25 cellular contexts compared by ENCODE assay signal in genomic region chr21:42562816-42563215, GRCh38. TPM values are rescaled to one million over a fixed set of nuclear protein-coding genes. Genes with fewer than 3 reads are reported as not detected.
DNase-seq lines count a peak whose midpoint lies in the region; ATAC-seq, FAIRE-seq and TF ChIP-seq lines count a peak whose summit lies in the region.
"Had no signal": no experiment of that assay in that cellular context is flagged by ENCODE, and none has a peak within 500 bp of the region (broad histone marks: within the 10 kb centered on the region; RNA-seq: fewer than 3 reads in every experiment).

No MANE protein-coding gene starts in this region.

- peaks cover 20% of the 10 kb centered on the region for H3F3A ChIP-seq in DOHH2 (ENCODE audit: control insufficient read depth, insufficient read depth)
- H3F3A ChIP-seq in SU-DHL-6 (ENCODE audit: insufficient read depth), result peaks cover 38% of the 10 kb centered on the region

- H4K20me1 ChIP-seq in DOHH2 (ENCODE audit: control insufficient read depth, insufficient read depth, low read depth, low read length), result no peaks in the 10 kb centered on the region
- no peaks in the 10 kb centered on the region for H4K20me1 ChIP-seq in SU-DHL-6 (ENCODE audit: low read depth, low read length)
- H4K20me1 ChIP-seq in HepG2 (ENCODE audit: insufficient read depth, low read length), result no peaks in the 10 kb centered on the region

- ATAC-seq in HepG2 (no peak), GM19351 (IDR thresholded peaks at IDR 0.05; ENCODE audit: unreplicated experiment) (no peak)
- no peak for ATAC-seq in stimulated activated effector memory CD8-positive, alpha-beta T cell treated with anti-CD3 and anti-CD28 coated beads, Interleukin-12 subunit alpha, Interleukin-12 subunit beta, amount 100 ng/mL, for 72 hours
- ATAC-seq: gastroesophageal sphincter, HCT116, T-helper 17 cell had no signal

- H3K9me2 ChIP-seq in DOHH2 (replicated peaks; ENCODE audit: control insufficient read depth, low read length) (no peaks in the 10 kb centered on the region), SU-DHL-6 (replicated peaks; ENCODE audit: insufficient read depth, low read length) (no peaks in the 10 kb centered on the region)

- TF ChIP-seq POLR2A in HepG2 (IDR thresholded peaks at IDR 0.05; ENCODE audit: insufficient read depth in 1 of 2, low read depth in 2 of 2, low read length in 2 of 2), result no peak

- intact Hi-C loops in HepG2 (cut with micrococcal nuclease; ENCODE audit: unreplicated experiment), result no loop called here

- TF ChIP-seq CTCF in DOHH2 (IDR thresholded peaks at IDR 0.05; ENCODE audit: low read depth, low read length, poor library complexity, severe bottlenecking) (no peak), SU-DHL-6 (IDR thresholded peaks at IDR 0.05; ENCODE audit: insufficient read depth, low read length, poor library complexity, severe bottlenecking) (no peak), HepG2 (CRISPR knock-in tag; IDR thresholded peaks at IDR 0.05) (no peak), D721Med (IDR thresholded peaks at IDR 0.05; ENCODE audit: insufficient read depth, missing control alignments) (no peak)

- H3K9me3 ChIP-seq in DOHH2 (ENCODE audit: control insufficient read depth, insufficient read depth, low read length) (no peaks in the 10 kb centered on the region), SU-DHL-6 (ENCODE audit: insufficient read depth, low read length) (no peaks in the 10 kb centered on the region), HepG2 (ENCODE audit: low read length) (no peaks in the 10 kb centered on the region)
- H3K9me3 ChIP-seq: gastroesophageal sphincter, testis had no signal

- DNase-seq in HepG2 (ENCODE audit: low spot score), result no peak
- no peak for DNase-seq in stimulated activated effector memory CD8-positive, alpha-beta T cell treated with anti-CD3 and anti-CD28 coated beads, Interleukin-12 subunit alpha, Interleukin-12 subunit beta, amount 100 ng/mL, for 72 hours (ENCODE audit: low spot score in 2 of 2)
- DNase-seq in central memory CD4-positive, alpha-beta T cell, result no peak
- no peak for DNase-seq in D721Med (ENCODE audit: insufficient read length, low spot score)
- DNase-seq: activated CD4-positive, alpha-beta T cell treated with anti-CD3 and anti-CD28 coated beads, Interleukin-2, amount 50 U/mL, for 4 hours; activated CD8-positive, alpha-beta memory T cell treated with anti-CD3 and anti-CD28 coated beads, Interleukin-2, amount 50 U/mL, for 48 hours; DMS 273 treated with DMSO at 0.1 percent for 48 hours; NCI-H2029; NCI-H345; NCI-H748 treated with DMSO at 0.1 percent for 48 hours; stimulated activated CD4-positive, alpha-beta T cell treated with anti-CD3 and anti-CD28 coated beads, Interleukin-2, amount 100 ng/mL, for 24 hours; T-helper 17 cell; testis had no signal

- H3K27ac ChIP-seq in DOHH2 (ENCODE audit: low read depth, low read length) (peak overlapping the region; percentile 100), SU-DHL-6 (ENCODE audit: low read depth, low read length) (peak overlapping the region; percentile 99), HepG2 (ENCODE audit: extremely low read length, insufficient read depth, low read length) (no peak overlapping the region)
- H3K27ac ChIP-seq: gastroesophageal sphincter, SK-N-MC, testis had no signal

- no peaks in the 10 kb centered on the region for H3K4me1 Mint-ChIP-seq in stimulated activated effector memory CD8-positive, alpha-beta T cell treated with anti-CD3 and anti-CD28 coated beads, Interleukin-12 subunit alpha, Interleukin-12 subunit beta, amount 100 ng/mL, for 72 hours

- H2AFZ ChIP-seq in SU-DHL-6 (ENCODE audit: low read depth, low read length, severe bottlenecking) (no peak overlapping the region), HepG2 (ENCODE audit: low read length) (peak overlapping the region; percentile 83)

- H3K9ac ChIP-seq in SU-DHL-6 (ENCODE audit: low read length), result peak overlapping the region; percentile 70
- H3K9ac ChIP-seq in HepG2 (ENCODE audit: insufficient read depth, low read depth, low read length), result no peak overlapping the region

- POLR2A ChIA-PET in HepG2 (lab: Yijun Ruan, JAX), result no interaction called here

- BruUV-seq in HepG2 (replicated peaks; lab: Mats Ljungman, UMichigan), result no TSS peak

- H3K79me2 ChIP-seq in DOHH2 (ENCODE audit: control insufficient read depth, low read length), result peaks cover 47% of the 10 kb centered on the region
- peaks cover 16% of the 10 kb centered on the region; the same call in 1 of the 2 replicates for H3K79me2 ChIP-seq in SU-DHL-6 (ENCODE audit: insufficient read depth, low read length)
- no peaks in the 10 kb centered on the region for H3K79me2 ChIP-seq in HepG2 (ENCODE audit: insufficient read depth, low read length)

- CTCF ChIA-PET in HepG2 (lab: Yijun Ruan, JAX; ENCODE audit: low intra/inter-chr PET ratio, low total read pairs), result no interaction called here

- peaks cover 74% of the 10 kb centered on the region for H3K4me1 ChIP-seq in DOHH2 (ENCODE audit: control insufficient read depth, low read length)
- H3K4me1 ChIP-seq in HepG2 (ENCODE audit: insufficient read depth, low read length), result peaks cover 45% of the 10 kb centered on the region
- H3K4me1 ChIP-seq: gastroesophageal sphincter, testis had no signal

- H3K4me3 Mint-ChIP-seq in stimulated activated effector memory CD8-positive, alpha-beta T cell treated with anti-CD3 and anti-CD28 coated beads, Interleukin-12 subunit alpha, Interleukin-12 subunit beta, amount 100 ng/mL, for 72 hours, result no peak overlapping the region
- H3K4me3 Mint-ChIP-seq: CD4-positive, alpha-beta T cell; T-helper 17 cell had no signal

- peaks cover 78% of the 10 kb centered on the region for H3K36me3 ChIP-seq in DOHH2 (ENCODE audit: control insufficient read depth, low read length)
- no peaks in the 10 kb centered on the region; the same call in 1 of the 2 replicates for H3K36me3 ChIP-seq in SU-DHL-6 (ENCODE audit: low read length)
- no peaks in the 10 kb centered on the region for H3K36me3 ChIP-seq in HepG2 (replicated peaks in 1 of 2; ENCODE audit: control insufficient read depth in 1 of 2, insufficient read depth in 2 of 2, low read length in 2 of 2)

- H3K36me3 Mint-ChIP-seq in stimulated activated effector memory CD8-positive, alpha-beta T cell treated with anti-CD3 and anti-CD28 coated beads, Interleukin-12 subunit alpha, Interleukin-12 subunit beta, amount 100 ng/mL, for 72 hours, result peaks cover 64% of the 10 kb centered on the region

- TF ChIP-seq RAD21 in HepG2 (CRISPR knock-in tag; IDR thresholded peaks at IDR 0.05), result no peak

- no peaks in the 10 kb centered on the region for H3K9me3 Mint-ChIP-seq in stimulated activated effector memory CD8-positive, alpha-beta T cell treated with anti-CD3 and anti-CD28 coated beads, Interleukin-12 subunit alpha, Interleukin-12 subunit beta, amount 100 ng/mL, for 72 hours
- H3K9me3 Mint-ChIP-seq: CD4-positive, alpha-beta T cell had no signal

- WGBS in HepG2 (ENCODE audit: low lambda C conversion rate), result 86% methylated on average over 6 of the region's 8 CpGs

- FAIRE-seq in HepG2 (lab: Jason Lieb, UNC), result no peak
- FAIRE-seq in D721Med (lab: Jason Lieb, UNC), result no peak
- FAIRE-seq: endometrium, GM19239, islet of Langerhans, small intestine had no signal

- in situ Hi-C loops in HepG2 (cut with HindIII; ENCODE audit: extremely low pct_ligation_motif_present, low pct_unique_long_range_greater_than_20kb), result no loop called here

- H3K4me3 ChIP-seq in DOHH2 (ENCODE audit: low read length), result peak overlapping the region; percentile 88
- H3K4me3 ChIP-seq in SU-DHL-6 (ENCODE audit: insufficient read depth, low read length, poor library complexity, severe bottlenecking), result peak overlapping the region; percentile 1
- peak overlapping the region in 1 of 3 experiments; percentile 49; a peak in 2 of 6 replicates for H3K4me3 ChIP-seq in HepG2 (replicated peaks in 1 of 3; ENCODE audit: insufficient read depth in 1 of 3, low read depth in 2 of 3, low read length in 3 of 3)
- H3K4me3 ChIP-seq: gastroesophageal sphincter, SK-N-MC, testis had no signal

- H3K4me2 ChIP-seq in DOHH2 (ENCODE audit: low read length), result peak overlapping the region; percentile 96
- H3K4me2 ChIP-seq in SU-DHL-6 (ENCODE audit: low read depth, low read length, poor library complexity, severe bottlenecking), result peak overlapping the region; percentile 77
- peak overlapping the region; percentile 77; the same call in 1 of the 2 replicates for H3K4me2 ChIP-seq in HepG2 (ENCODE audit: low read depth, low read length)

- TF ChIP-seq EP300 in HepG2 (IDR thresholded peaks at IDR 0.05; ENCODE audit: low read depth in 2 of 2, low read length in 2 of 2) (no peak), HepG2 (CRISPR knock-in tag; IDR thresholded peaks at IDR 0.05; ENCODE audit: borderline replicate concordance) (no peak)

- peak overlapping the region; percentile 11 for H3K27ac Mint-ChIP-seq in stimulated activated effector memory CD8-positive, alpha-beta T cell treated with anti-CD3 and anti-CD28 coated beads, Interleukin-12 subunit alpha, Interleukin-12 subunit beta, amount 100 ng/mL, for 72 hours
- H3K27ac Mint-ChIP-seq: CD4-positive, alpha-beta T cell; T-helper 17 cell had no signal

- H3K27me3 ChIP-seq in DOHH2 (ENCODE audit: control insufficient read depth, low read length) (no peaks in the 10 kb centered on the region), SU-DHL-6 (ENCODE audit: low read length) (no peaks in the 10 kb centered on the region), HepG2 (ENCODE audit: control insufficient read depth in 1 of 2, insufficient read depth in 2 of 2, low read length in 2 of 2) (peaks cover 0 to 3% of the 10 kb centered on the region in 2 experiments; a peak in 1 of 5 replicates)
- H3K27me3 ChIP-seq: gastroesophageal sphincter, testis had no signal

RNA-seq across cellular contexts. Expression of gene SLC37A1, which starts 49.2 kb away (rescaled TPM):
- total RNA-seq in HepG2 (2016; rRNA removed; fragmentation: Illumina TruSeq; extraction: Trizol), result 0.17 and 0.40 TPM in 2 replicates
- 0.18 TPM in 1 of 2 replicates, not detected in the other for total RNA-seq in HepG2 (2016; cell fraction: cytosol; rRNA removed; fragmentation: Illumina TruSeq; extraction: Trizol; ENCODE audit: low read depth)
- total RNA-seq in HepG2 (2016; cell fraction: insoluble cytoplasmic fraction; rRNA removed; fragmentation: Illumina TruSeq; extraction: Trizol), result 0.10 and 0.28 TPM in 2 replicates
- total RNA-seq in HepG2 (2016; cell fraction: membrane; rRNA removed; fragmentation: Illumina TruSeq; extraction: Trizol), result 0.31 and 0.48 TPM in 2 replicates
- 0.31 and 0.34 TPM in 2 replicates for total RNA-seq in HepG2 (2016; cell fraction: nucleus; rRNA removed; fragmentation: Illumina TruSeq; extraction: Trizol)
- polyA plus RNA-seq in HepG2 (2011; rRNA removed), result 0.14 and 0.22 TPM in 2 replicates
- 0.12 and 0.14 TPM in 2 replicates for polyA plus RNA-seq in HepG2 (2011; cell fraction: cytosol; rRNA removed)
- polyA plus RNA-seq in HepG2 (2011; cell fraction: nucleus; rRNA removed), result 0.19 and 0.29 TPM in 2 replicates
- polyA plus RNA-seq in HepG2 (2012), result 0.13 and 0.28 TPM in 2 replicates
- 0.18 and 0.58 TPM in 2 replicates for polyA plus RNA-seq in HepG2 (2016; cell fraction: cytosol; fragmentation: Illumina TruSeq; extraction: Trizol; ENCODE audit: low read depth)
- polyA plus RNA-seq in HepG2 (2016; cell fraction: insoluble cytoplasmic fraction; fragmentation: Illumina TruSeq; extraction: Trizol; ENCODE audit: low read depth), result 0.12 and 0.25 TPM in 2 replicates
- polyA plus RNA-seq in HepG2 (2016; cell fraction: membrane; fragmentation: Illumina TruSeq; extraction: Trizol; ENCODE audit: low read depth), result 0.35 and 0.40 TPM in 2 replicates
- 0.37 and 0.70 TPM in 2 replicates for polyA plus RNA-seq in HepG2 (2016; cell fraction: nucleus; fragmentation: Illumina TruSeq; extraction: Trizol; ENCODE audit: insufficient read depth, low read depth)
- 0.80 and 7.9 TPM in 2 replicates for polyA minus RNA-seq in HepG2 (2011; rRNA and poly(A)+ RNA removed; ENCODE audit: low replicate concordance)
- 0.49 TPM in 1 of 2 replicates, not detected in the other for polyA minus RNA-seq in HepG2 (2011; cell fraction: cytosol; rRNA and poly(A)+ RNA removed)
- polyA minus RNA-seq in HepG2 (2011; cell fraction: nucleus; rRNA and poly(A)+ RNA removed), result 0.12 and 0.39 TPM in 2 replicates
- total RNA-seq: LHCN-M2 had no signal
